ENCODE assay signal across 1 cellular context in genomic region chr7:141198191-141198958, GRCh38.
TF ChIP-seq lines count a peak whose summit lies in the region.

No MANE protein-coding gene starts in this region.

TF ChIP-seq in SK-N-SH treated with all-trans-retinoic acid at 6 μM for 48 hours, 23 proteins besides CTCF, POLR2A, EP300 and RAD21 (continued from another document):
- TF ChIP-seq, protein P1, sequence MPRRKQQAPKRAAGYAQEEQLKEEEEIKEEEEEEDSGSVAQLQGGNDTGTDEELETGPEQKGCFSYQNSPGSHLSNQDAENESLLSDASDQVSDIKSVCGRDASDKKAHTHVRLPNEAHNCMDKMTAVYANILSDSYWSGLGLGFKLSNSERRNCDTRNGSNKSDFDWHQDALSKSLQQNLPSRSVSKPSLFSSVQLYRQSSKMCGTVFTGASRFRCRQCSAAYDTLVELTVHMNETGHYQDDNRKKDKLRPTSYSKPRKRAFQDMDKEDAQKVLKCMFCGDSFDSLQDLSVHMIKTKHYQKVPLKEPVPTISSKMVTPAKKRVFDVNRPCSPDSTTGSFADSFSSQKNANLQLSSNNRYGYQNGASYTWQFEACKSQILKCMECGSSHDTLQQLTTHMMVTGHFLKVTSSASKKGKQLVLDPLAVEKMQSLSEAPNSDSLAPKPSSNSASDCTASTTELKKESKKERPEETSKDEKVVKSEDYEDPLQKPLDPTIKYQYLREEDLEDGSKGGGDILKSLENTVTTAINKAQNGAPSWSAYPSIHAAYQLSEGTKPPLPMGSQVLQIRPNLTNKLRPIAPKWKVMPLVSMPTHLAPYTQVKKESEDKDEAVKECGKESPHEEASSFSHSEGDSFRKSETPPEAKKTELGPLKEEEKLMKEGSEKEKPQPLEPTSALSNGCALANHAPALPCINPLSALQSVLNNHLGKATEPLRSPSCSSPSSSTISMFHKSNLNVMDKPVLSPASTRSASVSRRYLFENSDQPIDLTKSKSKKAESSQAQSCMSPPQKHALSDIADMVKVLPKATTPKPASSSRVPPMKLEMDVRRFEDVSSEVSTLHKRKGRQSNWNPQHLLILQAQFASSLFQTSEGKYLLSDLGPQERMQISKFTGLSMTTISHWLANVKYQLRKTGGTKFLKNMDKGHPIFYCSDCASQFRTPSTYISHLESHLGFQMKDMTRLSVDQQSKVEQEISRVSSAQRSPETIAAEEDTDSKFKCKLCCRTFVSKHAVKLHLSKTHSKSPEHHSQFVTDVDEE (CRISPR knock-in tag; IDR thresholded peaks at IDR 0.05): no peak
- TF ChIP-seq BACH2 (CRISPR knock-in tag; IDR thresholded peaks at IDR 0.05; ENCODE audit: borderline replicate concordance) (no peak), ESRRG (CRISPR knock-in tag; IDR thresholded peaks at IDR 0.05) (no peak), PPARA (CRISPR knock-in tag; IDR thresholded peaks at IDR 0.05; ENCODE audit: borderline replicate concordance) (no peak), CSDC2 (CRISPR knock-in tag; IDR thresholded peaks at IDR 0.05) (no peak), OSR1 (CRISPR knock-in tag; IDR thresholded peaks at IDR 0.05) (no peak), GLIS3 (CRISPR knock-in tag; IDR thresholded peaks at IDR 0.05) (no peak), TOX (CRISPR knock-in tag; IDR thresholded peaks at IDR 0.05; ENCODE audit: borderline replicate concordance) (no peak), SNAI2 (CRISPR knock-in tag; IDR thresholded peaks at IDR 0.05) (no peak), ZNF8 (CRISPR knock-in tag; IDR thresholded peaks at IDR 0.05) (no peak), ARNTL (CRISPR knock-in tag; IDR thresholded peaks at IDR 0.05; ENCODE audit: borderline replicate concordance, low read depth) (no peak), ZFP30 (CRISPR knock-in tag; IDR thresholded peaks at IDR 0.05) (no peak), ZNF565 (CRISPR knock-in tag; conservative IDR thresholded peaks at IDR 0.05; ENCODE audit: low read depth) (no peak), ZC3H10 (CRISPR knock-in tag; IDR thresholded peaks at IDR 0.05) (no peak)
- TF ChIP-seq, protein P2, sequence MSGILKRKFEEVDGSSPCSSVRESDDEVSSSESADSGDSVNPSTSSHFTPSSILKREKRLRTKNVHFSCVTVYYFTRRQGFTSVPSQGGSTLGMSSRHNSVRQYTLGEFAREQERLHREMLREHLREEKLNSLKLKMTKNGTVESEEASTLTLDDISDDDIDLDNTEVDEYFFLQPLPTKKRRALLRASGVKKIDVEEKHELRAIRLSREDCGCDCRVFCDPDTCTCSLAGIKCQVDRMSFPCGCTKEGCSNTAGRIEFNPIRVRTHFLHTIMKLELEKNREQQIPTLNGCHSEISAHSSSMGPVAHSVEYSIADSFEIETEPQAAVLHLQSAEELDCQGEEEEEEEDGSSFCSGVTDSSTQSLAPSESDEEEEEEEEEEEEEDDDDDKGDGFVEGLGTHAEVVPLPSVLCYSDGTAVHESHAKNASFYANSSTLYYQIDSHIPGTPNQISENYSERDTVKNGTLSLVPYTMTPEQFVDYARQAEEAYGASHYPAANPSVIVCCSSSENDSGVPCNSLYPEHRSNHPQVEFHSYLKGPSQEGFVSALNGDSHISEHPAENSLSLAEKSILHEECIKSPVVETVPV (CRISPR knock-in tag; IDR thresholded peaks at IDR 0.05): no peak
- TF ChIP-seq, protein P3, sequence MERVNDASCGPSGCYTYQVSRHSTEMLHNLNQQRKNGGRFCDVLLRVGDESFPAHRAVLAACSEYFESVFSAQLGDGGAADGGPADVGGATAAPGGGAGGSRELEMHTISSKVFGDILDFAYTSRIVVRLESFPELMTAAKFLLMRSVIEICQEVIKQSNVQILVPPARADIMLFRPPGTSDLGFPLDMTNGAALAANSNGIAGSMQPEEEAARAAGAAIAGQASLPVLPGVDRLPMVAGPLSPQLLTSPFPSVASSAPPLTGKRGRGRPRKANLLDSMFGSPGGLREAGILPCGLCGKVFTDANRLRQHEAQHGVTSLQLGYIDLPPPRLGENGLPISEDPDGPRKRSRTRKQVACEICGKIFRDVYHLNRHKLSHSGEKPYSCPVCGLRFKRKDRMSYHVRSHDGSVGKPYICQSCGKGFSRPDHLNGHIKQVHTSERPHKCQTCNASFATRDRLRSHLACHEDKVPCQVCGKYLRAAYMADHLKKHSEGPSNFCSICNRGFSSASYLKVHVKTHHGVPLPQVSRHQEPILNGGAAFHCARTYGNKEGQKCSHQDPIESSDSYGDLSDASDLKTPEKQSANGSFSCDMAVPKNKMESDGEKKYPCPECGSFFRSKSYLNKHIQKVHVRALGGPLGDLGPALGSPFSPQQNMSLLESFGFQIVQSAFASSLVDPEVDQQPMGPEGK (CRISPR knock-in tag; IDR thresholded peaks at IDR 0.05; ENCODE audit: borderline replicate concordance): no peak
